ENCODE assay signal across 8 cellular contexts in the genomic region with DNA sequence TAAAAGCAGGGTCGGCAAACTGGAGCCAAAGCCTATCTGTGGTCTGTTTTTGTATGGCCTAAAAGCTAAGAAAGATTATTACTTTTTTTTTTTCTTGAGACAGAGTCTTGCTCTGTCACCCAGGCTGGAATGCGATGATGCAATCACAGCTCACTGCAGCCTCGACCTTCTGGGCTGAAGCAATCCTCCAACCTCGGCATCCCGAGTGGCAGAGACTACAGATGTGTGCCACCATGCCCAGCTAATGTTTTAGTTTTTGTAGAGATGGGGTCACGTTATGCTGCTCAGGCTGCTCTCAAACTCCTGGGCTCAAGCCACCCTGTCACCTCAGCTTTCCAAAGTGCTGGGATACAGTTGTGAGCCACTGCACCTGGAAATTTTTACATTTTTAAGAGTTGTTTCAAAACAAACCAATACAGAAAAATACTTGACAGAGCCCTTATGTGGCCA. TPM values are rescaled to one million over a fixed set of nuclear protein-coding genes. Genes with fewer than 3 reads are reported as not detected.
A peak's percentile ranks its signal among the peaks of the same experiment; 100 is the strongest.
DNase-seq lines count a peak whose midpoint lies in the region; ATAC-seq and TF ChIP-seq lines count a peak whose summit lies in the region.

No MANE protein-coding gene starts in this region.

- POLR2A ChIA-PET in Panc1 (lab: Charles Lee) = no interaction called here

- peak overlapping the region; percentile 87 for H3K27ac ChIP-seq in Panc1 (ENCODE audit: low read length)

- H3K4me1 ChIP-seq in Panc1 (ENCODE audit: control insufficient read depth, insufficient read depth, low read length) = peaks cover 38% of the 10 kb centered on the region

- CTCF ChIA-PET in Panc1 (lab: Charles Lee) = interaction anchor here (0.7 kb wide), 1 partner anchor 72 kb away, joined by 5 read pairs; no protein-coding TSS in a partner anchor

- no peaks in the 10 kb centered on the region for H3K27me3 ChIP-seq in Panc1 (ENCODE audit: control insufficient read depth, insufficient read depth, low read length)

- TF ChIP-seq CTCF in Panc1 (IDR thresholded peaks at IDR 0.05) (no peak), fibroblast of villous mesenchyme (IDR thresholded peaks at IDR 0.05; ENCODE audit: insufficient read depth, low read depth, low read length) (no peak), GM13976 (IDR thresholded peaks at IDR 0.05; ENCODE audit: borderline replicate concordance, control extremely low read depth, extremely low read depth, insufficient read depth, missing control alignments) (no peak)

- H3K4me3 ChIP-seq in Panc1 (ENCODE audit: low read depth in 2 of 2, low read length in 2 of 2) (peak overlapping the region in 1 of 2 experiments; percentile 29; a peak in 2 of 4 replicates), fibroblast of villous mesenchyme (ENCODE audit: low read depth, low read length) (no peak overlapping the region), skeletal muscle cell (ENCODE audit: low read depth, low read length) (no peak overlapping the region)

- in situ Hi-C loops in Panc1 (cut with HindIII; ENCODE audit: low pct_unique_long_range_greater_than_20kb, low sequenced_read_pairs) (no loop called here), GM13976 (cut with MboI; ENCODE audit: low sequenced_read_pairs, unreplicated experiment) (loop anchor here (25.0 kb wide), 1 partner anchor 299 kb away; the partner anchor contains the start of gene RGS2)

- ATAC-seq in GM19324 (IDR thresholded peaks at IDR 0.05; ENCODE audit: low FRiP score, unreplicated experiment) = peak; percentile 10
- peak; percentile 55; the same call in 1 of the 2 replicates for ATAC-seq in Panc1

- DNase-seq in Panc1 (ENCODE audit: low read depth, low spot score) (peak; percentile 27), fibroblast of villous mesenchyme (ENCODE audit: low read depth) (peak; percentile 89), skeletal muscle cell (ENCODE audit: low read depth) (peak; percentile 69), GM13976 (ENCODE audit: low spot score) (no peak), T-helper 1 cell (no peak)
- DNase-seq in activated CD8-positive, alpha-beta memory T cell treated with anti-CD3 and anti-CD28 coated beads for 24 hours = no peak
- no peak for DNase-seq in activated naive CD4-positive, alpha-beta T cell treated with anti-CD3 and anti-CD28 coated beads, Interleukin-2, amount 50 U/mL, for 16 hours

- intact Hi-C loops in Panc1 (cut with micrococcal nuclease; ENCODE audit: unreplicated experiment) = no loop called here

- H3K36me3 ChIP-seq in Panc1 (ENCODE audit: control insufficient read depth, insufficient read depth, low read length) = no peaks in the 10 kb centered on the region

- BruUV-seq in Panc1 (replicated peaks; lab: Mats Ljungman, UMichigan) = no TSS peak

- no peaks in the 10 kb centered on the region for H3K9me3 ChIP-seq in Panc1 (ENCODE audit: control insufficient read depth, insufficient read depth, low read depth, low read length)

RNA-seq across cellular contexts. Expression of gene GLRX2, which starts 6.5 kb away (rescaled TPM):
- total RNA-seq in Panc1 (2021; ENCODE audit: unreplicated experiment) (40.1 TPM), fibroblast of villous mesenchyme (5.8 and 7.8 TPM in 2 replicates)
- 26.7 TPM for polyA plus RNA-seq in Panc1 (2012; ENCODE audit: insufficient read length)

RNA-seq across cellular contexts. Expression of gene CDC73, which starts 10.2 kb away (rescaled TPM):
- 78.2 TPM for total RNA-seq in Panc1 (2021; ENCODE audit: unreplicated experiment)
- 36.0 TPM for polyA plus RNA-seq in Panc1 (2012; ENCODE audit: insufficient read length)
- total RNA-seq in fibroblast of villous mesenchyme = 24.5 and 40.2 TPM in 2 replicates

RNA-seq across cellular contexts. Expression of gene RO60, which starts 52.3 kb away (rescaled TPM):
- total RNA-seq in Panc1 (2021; ENCODE audit: unreplicated experiment) = 74.8 TPM
- polyA plus RNA-seq in Panc1 (2012; ENCODE audit: insufficient read length) = 15.2 TPM
- total RNA-seq in fibroblast of villous mesenchyme = 194 and 226 TPM in 2 replicates

RNA-seq across cellular contexts. Expression of gene UCHL5, which starts 52.5 kb away (rescaled TPM):
- total RNA-seq in Panc1 (2021; ENCODE audit: unreplicated experiment) (42.6 TPM), fibroblast of villous mesenchyme (24.2 and 25.5 TPM in 2 replicates)
- polyA plus RNA-seq in Panc1 (2012; ENCODE audit: insufficient read length) = 36.8 TPM

Comparison
In these comparisons a context has a peak if more than half of its experiments do, and no peak if none do; other contexts are left out.
1. DNase-seq: peak in Panc1 (single experiment), fibroblast of villous mesenchyme (single experiment) and skeletal muscle cell (single experiment); none in activated CD8-positive, alpha-beta memory T cell treated with anti-CD3 and anti-CD28 coated beads for 24 hours (single experiment), activated naive CD4-positive, alpha-beta T cell treated with anti-CD3 and anti-CD28 coated beads, Interleukin-2, amount 50 U/mL, for 16 hours (single experiment), GM13976 (single experiment) and T-helper 1 cell (0 of 5).